In the genomic region with DNA sequence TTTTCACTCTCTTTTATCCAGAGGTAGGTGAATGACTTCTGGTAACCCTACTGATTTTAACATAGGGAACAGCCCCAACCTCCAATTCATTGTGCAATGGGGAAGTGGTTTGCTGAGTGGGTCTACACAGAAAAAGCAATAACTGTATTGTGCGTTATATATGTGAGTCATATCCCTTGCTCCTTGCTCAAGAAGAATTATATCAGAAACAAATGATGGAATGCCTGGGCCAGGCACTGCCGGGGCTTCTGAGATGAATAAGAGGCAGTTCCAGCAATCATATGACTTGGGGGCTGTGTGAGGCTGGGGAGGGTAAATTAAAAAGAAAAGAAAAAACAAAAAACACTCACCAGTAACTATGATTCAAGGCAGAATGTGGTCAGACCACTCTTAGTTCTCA, we compare ENCODE assay signal across 8 cellular contexts.
DNase-seq lines count a peak whose midpoint lies in the region; ATAC-seq and TF ChIP-seq lines count a peak whose summit lies in the region.

No MANE protein-coding gene starts in this region.

- no peaks in the 10 kb centered on the region for H3K9me3 ChIP-seq in sigmoid colon

- peak; percentile 69 for DNase-seq in GM04503 (ENCODE audit: low read depth)
- DNase-seq in RPMI7951 (ENCODE audit: low read depth), result peak; percentile 79
- peak; percentile 95 for DNase-seq in fibroblast of mammary gland (ENCODE audit: low read depth)
- DNase-seq in sigmoid colon, result peak; percentile 76
- DNase-seq in OCI-M2 (lab: John Stamatoyannopoulos, UW; ENCODE audit: unreplicated experiment), result no peak
- DNase-seq in central memory CD4-positive, alpha-beta T cell, result no peak
- DNase-seq in SHP77 (lab: John Stamatoyannopoulos, UW), result no peak

- intact Hi-C loops in sigmoid colon (cut with DNase I), result no loop called here

- no peaks in the 10 kb centered on the region for H3K27me3 ChIP-seq in sigmoid colon

- peak in 1 of 4 donors; percentile 13 for TF ChIP-seq EP300 in sigmoid colon (IDR thresholded peaks at IDR 0.05)

- TF ChIP-seq POLR2A in sigmoid colon (IDR thresholded peaks at IDR 0.05), result no peak

- no peak for TF ChIP-seq CTCF in fibroblast of mammary gland (conservative IDR thresholded peaks at IDR 0.05; ENCODE audit: control insufficient read depth, insufficient read depth, low read depth, low read length)
- no peak for TF ChIP-seq CTCF in sigmoid colon (IDR thresholded peaks at IDR 0.05)

- H3K4me1 ChIP-seq in sigmoid colon, result peaks cover 0 to 6% (median 0%) of the 10 kb centered on the region in 4 donors

- 29 to 38% methylated on average over 2 of the region's 2 CpGs for WGBS in sigmoid colon, 2 donors

- peak overlapping the region in 2 of 4 donors; percentile 9 to 42 for H3K27ac ChIP-seq in sigmoid colon

- H3K36me3 ChIP-seq in sigmoid colon, result no peaks in the 10 kb centered on the region

- no peak for ATAC-seq in HG03139 (IDR thresholded peaks at IDR 0.05; ENCODE audit: unreplicated experiment)

- H3K4me3 ChIP-seq in fibroblast of mammary gland (ENCODE audit: control insufficient read depth, low read depth, low read length) (no peak overlapping the region), sigmoid colon (no peak overlapping the region)

Comparison
In these comparisons a context has a peak if more than half of its experiments do, and no peak if none do; other contexts are left out.
1. DNase-seq: peak in GM04503 (single experiment), RPMI7951 (single experiment), fibroblast of mammary gland (single experiment) and sigmoid colon (single experiment); none in OCI-M2 (single experiment), central memory CD4-positive, alpha-beta T cell (single experiment) and SHP77 (0 of 2).